ENCODE assay signal across 13 cellular contexts in the genomic region with DNA sequence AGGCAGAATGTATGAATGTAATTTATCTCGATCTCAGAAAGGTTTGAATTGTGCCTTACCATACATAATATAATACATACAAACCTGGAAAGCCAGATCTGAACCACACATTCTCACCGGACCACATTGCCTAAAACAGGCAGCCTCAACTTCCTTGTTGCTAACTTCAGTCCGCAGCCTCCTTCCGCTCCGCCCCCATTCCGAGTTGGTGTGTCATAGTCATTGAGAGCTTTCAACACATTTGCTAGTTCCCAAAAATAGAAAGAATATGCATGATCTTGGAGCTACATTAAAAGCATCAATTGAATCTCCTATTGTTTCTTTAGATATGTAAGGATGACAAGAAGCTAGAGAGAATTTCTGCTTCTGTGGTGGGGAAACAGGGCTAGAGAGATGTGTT.
DNase-seq lines count a peak whose midpoint lies in the region; ATAC-seq, FAIRE-seq and TF ChIP-seq lines count a peak whose summit lies in the region.
"Had no signal": no experiment of that assay in that cellular context is flagged by ENCODE, and none has a peak within 500 bp of the region (broad histone marks: within the 10 kb centered on the region; RNA-seq: fewer than 3 reads in every experiment).

No MANE protein-coding gene starts in this region.

- TF ChIP-seq CTCF in RWPE2 (IDR thresholded peaks at IDR 0.05; ENCODE audit: poor library complexity, severe bottlenecking) (no peak), foreskin fibroblast (IDR thresholded peaks at IDR 0.05; ENCODE audit: low read depth, low read length) (no peak)

- no peak overlapping the region for H3K4me3 ChIP-seq in RWPE2 (ENCODE audit: severe bottlenecking)
- no peak overlapping the region for H3K4me3 ChIP-seq in foreskin fibroblast (ENCODE audit: low read depth in 1 of 2, low read length in 2 of 2)
- H3K4me3 ChIP-seq: dorsolateral prefrontal cortex, spleen had no signal

- DNase-seq in GDM1 (lab: John Stamatoyannopoulos, UW) (peak; percentile 45), RWPE2 (ENCODE audit: low spot score) (peak; percentile 53), foreskin fibroblast (peak; percentile 54 to 73), putamen (ENCODE audit: low spot score) (peak; percentile 20), RCC 7860 (ENCODE audit: low spot score) (no peak)
- DNase-seq in stimulated activated CD4-positive, alpha-beta T cell treated with anti-CD3 and anti-CD28 coated beads, Interleukin-1b, Interleukin-23, amount 100 ng/mL, for 48 hours, result no peak
- DNase-seq: activated CD8-positive, alpha-beta memory T cell treated with anti-CD3 and anti-CD28 coated beads, Interleukin-2, amount 50 U/mL, for 48 hours; kidney; NCI-H1417 treated with DMSO at 0.1 percent for 48 hours; spleen had no signal

- no peaks in the 10 kb centered on the region for H3K27me3 ChIP-seq in RWPE2 (ENCODE audit: insufficient read depth, poor library complexity, severe bottlenecking)
- H3K27me3 ChIP-seq: spleen had no signal

- ATAC-seq in RWPE2 (ENCODE audit: low read depth) (peak; percentile 74), HG02884 (IDR thresholded peaks at IDR 0.05; ENCODE audit: unreplicated experiment) (no peak), GM19035 (IDR thresholded peaks at IDR 0.05; ENCODE audit: unreplicated experiment) (no peak)

- peak overlapping the region; percentile 22 for H3K27ac ChIP-seq in RWPE2 (ENCODE audit: poor library complexity, severe bottlenecking)
- H3K27ac ChIP-seq: dorsolateral prefrontal cortex, spleen had no signal

- peaks cover 12% of the 10 kb centered on the region for H3K4me1 ChIP-seq in RWPE2 (ENCODE audit: insufficient read depth, poor library complexity, severe bottlenecking)
- H3K4me1 ChIP-seq: spleen had no signal

- no peaks in the 10 kb centered on the region for H3K36me3 ChIP-seq in RWPE2 (ENCODE audit: low read depth)

- no peak for FAIRE-seq in RCC 7860 (lab: Jason Lieb, UNC)
- FAIRE-seq: kidney had no signal

- no peaks in the 10 kb centered on the region for H3K9me3 ChIP-seq in RWPE2 (ENCODE audit: severe bottlenecking)
- H3K9me3 ChIP-seq: spleen had no signal

Comparison
In these comparisons a context has a peak if more than half of its experiments do, and no peak if none do; other contexts are left out.
1. DNase-seq: peak in GDM1 (single experiment), RWPE2 (single experiment), foreskin fibroblast (2 of 2) and putamen (single experiment); none in RCC 7860 (single experiment) and stimulated activated CD4-positive, alpha-beta T cell treated with anti-CD3 and anti-CD28 coated beads, Interleukin-1b, Interleukin-23, amount 100 ng/mL, for 48 hours (single experiment).